28 cellular contexts compared by ENCODE assay signal in the genomic region with DNA sequence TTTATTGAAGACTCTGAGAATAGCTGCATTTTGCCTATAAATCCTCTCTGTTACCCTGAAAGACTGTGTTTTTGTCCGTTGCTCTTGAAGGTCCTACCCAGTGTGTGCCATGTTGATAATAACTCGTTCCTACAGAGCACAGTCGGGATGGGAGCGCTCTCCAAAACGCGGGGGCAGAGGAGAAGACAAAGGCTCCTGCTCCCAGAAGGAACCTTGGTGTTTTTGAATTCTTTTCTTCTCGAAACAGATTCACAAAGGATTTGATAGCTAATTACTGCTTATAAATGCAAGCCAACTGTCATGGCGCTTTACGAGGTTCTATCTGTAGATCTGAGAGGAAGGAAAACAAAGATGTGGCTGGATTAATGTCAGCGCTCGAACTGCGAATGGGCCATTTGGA.
"Had no signal": no experiment of that assay in that cellular context is flagged by ENCODE, and none has a peak within 500 bp of the region (broad histone marks: within the 10 kb centered on the region; RNA-seq: fewer than 3 reads in every experiment).

No MANE protein-coding gene starts in this region.

- H3K27ac Mint-ChIP-seq: naive thymus-derived CD4-positive, alpha-beta T cell; natural killer cell treated with Interleukin-12 subunit alpha and Interleukin-12 subunit beta and Interleukin-15 and Interleukin-18, amount 100 ng/mL, for 72 hours; progenitor cell of endocrine pancreas; stimulated activated memory B cell treated with anti-CD40 and anti-IgM and Interleukin-4, amounts not matched to agents 10 μg/mL and 1 μg/mL and 100 μg/mL, for 72 hours; stimulated activated naive CD8-positive, alpha-beta T cell treated with anti-CD3 and anti-CD28 coated beads, Interleukin-15, amount 100 ng/mL, for 72 hours; type B pancreatic cell had no signal

- H3K27ac ChIP-seq: hepatocyte, left ventricle myocardium inferior, neutrophil, parathyroid adenoma, right atrium auricular region, right lobe of liver, tibial nerve, uterus had no signal

- ATAC-seq: mucosa of descending colon; naive thymus-derived CD4-positive, alpha-beta T cell; natural killer cell treated with Interleukin-12 subunit alpha and Interleukin-12 subunit beta and Interleukin-15 and Interleukin-18, amount 100 ng/mL, for 72 hours; right lobe of liver; stimulated activated memory B cell treated with anti-CD40 and anti-IgM and Interleukin-4, amounts not matched to agents 10 μg/mL and 1 μg/mL and 100 μg/mL, for 72 hours; stimulated activated naive CD8-positive, alpha-beta T cell treated with anti-CD3 and anti-CD28 coated beads, Interleukin-15, amount 100 ng/mL, for 72 hours had no signal

- H3K9me3 Mint-ChIP-seq: natural killer cell treated with Interleukin-12 subunit alpha and Interleukin-12 subunit beta and Interleukin-15 and Interleukin-18, amount 100 ng/mL, for 72 hours; stimulated activated memory B cell treated with anti-CD40 and anti-IgM and Interleukin-4, amounts not matched to agents 10 μg/mL and 1 μg/mL and 100 μg/mL, for 72 hours; stimulated activated naive CD8-positive, alpha-beta T cell treated with anti-CD3 and anti-CD28 coated beads, Interleukin-15, amount 100 ng/mL, for 72 hours; type B pancreatic cell had no signal

- H3K79me2 ChIP-seq: hepatocyte, parathyroid adenoma had no signal

- H3K4me2 ChIP-seq: hepatocyte, smooth muscle cell had no signal

- H3K4me1 Mint-ChIP-seq: naive thymus-derived CD4-positive, alpha-beta T cell; stimulated activated memory B cell treated with anti-CD40 and anti-IgM and Interleukin-4, amounts not matched to agents 10 μg/mL and 1 μg/mL and 100 μg/mL, for 72 hours; stimulated activated naive CD8-positive, alpha-beta T cell treated with anti-CD3 and anti-CD28 coated beads, Interleukin-15, amount 100 ng/mL, for 72 hours had no signal

- H3K36me3 Mint-ChIP-seq: naive thymus-derived CD4-positive, alpha-beta T cell; natural killer cell treated with Interleukin-12 subunit alpha and Interleukin-12 subunit beta and Interleukin-15 and Interleukin-18, amount 100 ng/mL, for 72 hours; stimulated activated memory B cell treated with anti-CD40 and anti-IgM and Interleukin-4, amounts not matched to agents 10 μg/mL and 1 μg/mL and 100 μg/mL, for 72 hours; type B pancreatic cell had no signal

- H3K27me3 ChIP-seq: hepatocyte, neutrophil, right atrium auricular region, right lobe of liver, tibial nerve, uterus had no signal

- H2AFZ ChIP-seq: hepatocyte, parathyroid adenoma had no signal

- H3K4me3 ChIP-seq: hepatocyte, left ventricle myocardium inferior, lung, mucosa of descending colon, right atrium auricular region, right lobe of liver, smooth muscle cell, tibial nerve, uterus had no signal

- H3K4me3 Mint-ChIP-seq: naive thymus-derived CD4-positive, alpha-beta T cell; natural killer cell treated with Interleukin-12 subunit alpha and Interleukin-12 subunit beta and Interleukin-15 and Interleukin-18, amount 100 ng/mL, for 72 hours; neural crest cell; stimulated activated memory B cell treated with anti-CD40 and anti-IgM and Interleukin-4, amounts not matched to agents 10 μg/mL and 1 μg/mL and 100 μg/mL, for 72 hours; stimulated activated naive CD8-positive, alpha-beta T cell treated with anti-CD3 and anti-CD28 coated beads, Interleukin-15, amount 100 ng/mL, for 72 hours; type B pancreatic cell had no signal

- DNase-seq: islet precursor cell; left ventricle myocardium inferior; mesendoderm; midbrain; mucosa of descending colon; naive thymus-derived CD4-positive, alpha-beta T cell; occipital lobe; right lobe of liver; stimulated activated CD4-positive, alpha-beta T cell treated with anti-CD3 and anti-CD28 coated beads, Interleukin-1b, Interleukin-23, amount 100 ng/mL, for 48 hours; stimulated activated CD4-positive, alpha-beta T cell treated with anti-CD3 and anti-CD28 coated beads, Interleukin-2, amount 100 ng/mL, for 48 hours; stimulated activated CD4-positive, alpha-beta T cell treated with anti-CD3 and anti-CD28 coated beads, Interleukin-4, amount 100 ng/mL, for 4 hours; stimulated activated CD8-positive, alpha-beta memory T cell treated with anti-CD3 and anti-CD28 coated beads, Interleukin-4, amount 100 ng/mL, for 48 hours; stimulated activated naive CD4-positive, alpha-beta T cell treated with Interleukin-2 at 50 U/mL for 16 hours; stimulated activated naive CD8-positive, alpha-beta T cell treated with anti-CD3 and anti-CD28 coated beads, Interleukin-15, amount 100 ng/mL, for 72 hours; substantia nigra; uterus had no signal

- H3K9me3 ChIP-seq: left ventricle myocardium inferior, mucosa of descending colon, neutrophil, right atrium auricular region, right lobe of liver, tibial nerve, uterus had no signal

- H3K4me1 ChIP-seq: left ventricle myocardium inferior, parathyroid adenoma, right atrium auricular region, right lobe of liver, uterus had no signal

- H3K9ac ChIP-seq: parathyroid adenoma had no signal

- H3K27me3 Mint-ChIP-seq: type B pancreatic cell had no signal

- H3K36me3 ChIP-seq: left ventricle myocardium inferior, neutrophil, right atrium auricular region, right lobe of liver, tibial nerve, uterus had no signal
